In genomic region chr18:2961828-2962227, GRCh38 we compare ENCODE assay signal across 8 cellular contexts. TPM values are rescaled to one million over a fixed set of nuclear protein-coding genes. Genes with fewer than 3 reads are reported as not detected.
DNase-seq lines count a peak whose midpoint lies in the region; ATAC-seq and TF ChIP-seq lines count a peak whose summit lies in the region.

No MANE protein-coding gene starts in this region.

- H3K27me3 Mint-ChIP-seq in T-helper 1 cell treated with Interleukin-12 subunit alpha and Interleukin-12 subunit beta and Interleukin-4 antibody, amounts not matched to agents 30 μg/mL and 1 μg/mL, for 36 hours (ENCODE audit: low read depth), result no peaks in the 10 kb centered on the region

- H3K27ac ChIP-seq in cardiac muscle cell (peak overlapping the region; percentile 63), spleen (peak overlapping the region; percentile 58 to 92 (median 88))

- H3K36me3 ChIP-seq in cardiac muscle cell (no peaks in the 10 kb centered on the region), spleen (no peaks in the 10 kb centered on the region)

- peak overlapping the region; percentile 81 for H3K4me3 Mint-ChIP-seq in T-helper 1 cell treated with Interleukin-12 subunit alpha and Interleukin-12 subunit beta and Interleukin-4 antibody, amounts not matched to agents 30 μg/mL and 1 μg/mL, for 36 hours

- 16 to 30% (median 21%) methylated on average over 5 of the region's 5 CpGs for WGBS in spleen, 5 donors

- H3K4me3 ChIP-seq in cardiac muscle cell (no peak overlapping the region), spleen (peak overlapping the region in 1 of 8 donors; percentile 20)

- peak; percentile 32 for ATAC-seq in GM19395 (IDR thresholded peaks at IDR 0.05; ENCODE audit: unreplicated experiment)
- no peak for ATAC-seq in HG03135 (IDR thresholded peaks at IDR 0.05; ENCODE audit: unreplicated experiment)
- ATAC-seq in HG02763 (IDR thresholded peaks at IDR 0.05; ENCODE audit: unreplicated experiment), result no peak

- H3K4me1 Mint-ChIP-seq in T-helper 1 cell treated with Interleukin-12 subunit alpha and Interleukin-12 subunit beta and Interleukin-4 antibody, amounts not matched to agents 30 μg/mL and 1 μg/mL, for 36 hours (ENCODE audit: low read depth), result peaks cover 76% of the 10 kb centered on the region

- H3K9me3 ChIP-seq in cardiac muscle cell (ENCODE audit: low read depth), result no peaks in the 10 kb centered on the region
- no peaks in the 10 kb centered on the region for H3K9me3 ChIP-seq in spleen

- H3K9me3 Mint-ChIP-seq in T-helper 1 cell treated with Interleukin-12 subunit alpha and Interleukin-12 subunit beta and Interleukin-4 antibody, amounts not matched to agents 30 μg/mL and 1 μg/mL, for 36 hours, result no peaks in the 10 kb centered on the region

- intact Hi-C loops in spleen (cut with DNase I; ENCODE audit: low total_unique reads), result no loop called here
- intact Hi-C loops in posterior cingulate gyrus (cut with DNase I), result no loop called here

- H3K27me3 ChIP-seq in cardiac muscle cell (no peaks in the 10 kb centered on the region), spleen (replicated peaks in 1 of 7) (no peaks in the 10 kb centered on the region)

- peak overlapping the region; percentile 99 for H3K27ac Mint-ChIP-seq in T-helper 1 cell treated with Interleukin-12 subunit alpha and Interleukin-12 subunit beta and Interleukin-4 antibody, amounts not matched to agents 30 μg/mL and 1 μg/mL, for 36 hours

- DNase-seq in cardiac muscle cell (ENCODE audit: low read depth in 1 of 2, low spot score in 1 of 2), result peak; percentile 34 to 64
- DNase-seq in spleen, result no peak
- no peak for DNase-seq in RKO (ENCODE audit: low spot score)
- DNase-seq in posterior cingulate gyrus, result no peak

- TF ChIP-seq CTCF in cardiac muscle cell (IDR thresholded peaks at IDR 0.05; ENCODE audit: low read depth, low read length) (no peak), spleen (IDR thresholded peaks at IDR 0.05 in 8 of 11, conservative IDR thresholded peaks at IDR 0.05 in 3 of 11) (no peak)

- H3K36me3 Mint-ChIP-seq in T-helper 1 cell treated with Interleukin-12 subunit alpha and Interleukin-12 subunit beta and Interleukin-4 antibody, amounts not matched to agents 30 μg/mL and 1 μg/mL, for 36 hours (ENCODE audit: low read depth), result peaks cover 24% of the 10 kb centered on the region

- H3K4me1 ChIP-seq in cardiac muscle cell (ENCODE audit: low read depth) (peaks cover 12% of the 10 kb centered on the region), spleen (peaks cover 56 to 100% (median 81%) of the 10 kb centered on the region in 6 donors)

- TF ChIP-seq POLR2A in spleen (IDR thresholded peaks at IDR 0.05), result no peak

RNA-seq across cellular contexts. Expression of gene LPIN2, which starts 51.1 kb away (rescaled TPM):
- total RNA-seq in cardiac muscle cell, result 29.2 and 50.8 TPM in 2 replicates
- polyA plus RNA-seq in cardiac muscle cell, result 18.1 and 27.4 TPM in 2 replicates
- 10 to 100 TPM; 44.8 to 79.7 (median 61.5) TPM for total RNA-seq in spleen
- 1 to 10 TPM; 4.0 to 9.6 (median 5.8) TPM for polyA plus RNA-seq in spleen

Comparison
In these comparisons a context has a peak if more than half of its experiments do, and no peak if none do; other contexts are left out.
1. DNase-seq: peak in cardiac muscle cell (2 of 2); none in spleen (single experiment), RKO (single experiment) and posterior cingulate gyrus (0 of 10).